13 cellular contexts compared by ENCODE assay signal in the genomic region with DNA sequence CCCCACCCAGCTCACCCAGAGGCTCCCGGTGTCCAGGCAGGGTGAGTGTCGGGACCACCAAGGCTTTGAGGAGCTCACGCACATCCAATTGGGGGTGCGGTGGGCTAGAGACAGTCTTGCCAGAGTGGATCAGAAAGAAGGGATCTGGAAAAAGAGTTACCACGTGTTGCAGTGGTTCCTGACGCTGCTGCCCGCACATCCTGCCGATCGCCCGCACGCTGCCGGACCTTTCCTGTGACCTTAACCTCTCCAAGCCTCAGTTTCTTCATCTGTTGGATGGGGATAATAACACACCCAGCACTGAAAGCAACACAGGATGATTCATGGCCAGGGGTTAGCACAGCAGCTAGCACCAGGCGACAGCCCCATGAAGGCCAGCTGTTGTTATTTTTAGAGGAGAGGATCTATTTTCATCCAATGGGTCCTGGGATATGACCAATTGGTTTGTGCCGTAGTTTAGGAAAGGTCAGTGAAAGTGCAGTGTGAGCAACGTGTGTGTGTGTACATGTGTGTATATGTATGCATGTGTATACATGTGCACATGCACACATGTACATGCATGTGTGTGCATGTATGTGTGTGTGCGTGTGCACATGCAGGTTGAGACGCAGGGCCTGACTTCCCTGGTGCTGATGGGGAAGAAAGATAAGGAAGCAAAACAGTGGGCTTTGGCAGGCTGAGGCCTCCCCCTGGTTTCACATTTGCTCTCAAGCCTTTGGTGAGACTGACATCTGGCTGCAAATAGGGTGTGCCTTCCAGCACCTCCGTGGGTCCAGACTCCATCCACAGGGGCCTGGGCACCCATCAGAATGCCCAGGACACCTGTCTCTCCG. TPM values are rescaled to one million over a fixed set of nuclear protein-coding genes. Genes with fewer than 3 reads are reported as not detected.
DNase-seq lines count a peak whose midpoint lies in the region; ATAC-seq, FAIRE-seq and TF ChIP-seq lines count a peak whose summit lies in the region.
"Had no signal": no experiment of that assay in that cellular context is flagged by ENCODE, and none has a peak within 500 bp of the region (broad histone marks: within the 10 kb centered on the region; RNA-seq: fewer than 3 reads in every experiment).

No MANE protein-coding gene starts in this region.

- H3K27ac ChIP-seq in SJCRH30 (no peak overlapping the region), kidney (ENCODE audit: low read depth in 2 of 2, low read length in 2 of 2) (no peak overlapping the region), upper lobe of right lung (no peak overlapping the region), small intestine (ENCODE audit: low read depth in 1 of 2, low read length in 1 of 2) (no peak overlapping the region), esophagus muscularis mucosa (replicated peaks in 1 of 4) (no peak overlapping the region)

- CTCF ChIA-PET in activated naive CD4-positive, alpha-beta T cell treated with anti-CD3 and anti-CD28 coated beads, Interleukin-2, amount 10 ng/mL, durations not matched to agents 7 days and 5 days (lab: Charles Lee): interaction anchor here (0.9 kb wide), 1 partner anchor 10 kb away, joined by 3 read pairs; no protein-coding TSS in a partner anchor

- no peaks in the 10 kb centered on the region for H3K9me3 Mint-ChIP-seq in activated naive CD4-positive, alpha-beta T cell treated with anti-CD3 and anti-CD28 coated beads, Interleukin-2, amount 10 ng/mL, durations not matched to agents 7 days and 5 days
- no peaks in the 10 kb centered on the region for H3K9me3 Mint-ChIP-seq in activated naive CD4-positive, alpha-beta T cell treated with anti-CD3 and anti-CD28 coated beads, Interleukin-2, amount 50 U/mL, for 72 hours

- TF ChIP-seq CTCF in kidney (IDR thresholded peaks at IDR 0.05; ENCODE audit: borderline replicate concordance, extremely low read depth, insufficient read depth) (no peak), upper lobe of right lung (IDR thresholded peaks at IDR 0.05) (no peak), esophagus muscularis mucosa (IDR thresholded peaks at IDR 0.05) (no peak)

- no peak overlapping the region for H3K4me3 Mint-ChIP-seq in activated naive CD4-positive, alpha-beta T cell treated with anti-CD3 and anti-CD28 coated beads, Interleukin-2, amount 10 ng/mL, durations not matched to agents 7 days and 5 days

- H3K4me3 ChIP-seq in SJCRH30: no peak overlapping the region
- no peak overlapping the region for H3K4me3 ChIP-seq in kidney (ENCODE audit: low read length in 2 of 2)
- peak overlapping the region; percentile 37 for H3K4me3 ChIP-seq in upper lobe of right lung
- no peak overlapping the region for H3K4me3 ChIP-seq in small intestine (ENCODE audit: low read depth in 1 of 2, low read length in 2 of 2)
- H3K4me3 ChIP-seq in esophagus muscularis mucosa: no peak overlapping the region

- H3K4me1 Mint-ChIP-seq in activated naive CD4-positive, alpha-beta T cell treated with anti-CD3 and anti-CD28 coated beads, Interleukin-2, amount 10 ng/mL, durations not matched to agents 7 days and 5 days: peaks cover 48% of the 10 kb centered on the region

- H3K36me3 Mint-ChIP-seq in activated naive CD4-positive, alpha-beta T cell treated with anti-CD3 and anti-CD28 coated beads, Interleukin-2, amount 10 ng/mL, durations not matched to agents 7 days and 5 days: no peaks in the 10 kb centered on the region
- no peaks in the 10 kb centered on the region for H3K36me3 Mint-ChIP-seq in activated naive CD4-positive, alpha-beta T cell treated with anti-CD3 and anti-CD28 coated beads, Interleukin-2, amount 50 U/mL, for 72 hours

- peak; percentile 39 for DNase-seq in activated naive CD4-positive, alpha-beta T cell treated with anti-CD3 and anti-CD28 coated beads, Interleukin-2, amount 10 ng/mL, durations not matched to agents 7 days and 5 days
- DNase-seq in activated naive CD4-positive, alpha-beta T cell treated with anti-CD3 and anti-CD28 coated beads, Interleukin-2, amount 50 U/mL, for 72 hours (ENCODE audit: low spot score in 2 of 2): no peak
- DNase-seq in SJCRH30 (peak; percentile 25 to 49), kidney (peak; percentile 32), upper lobe of right lung (no peak), small intestine (no peak), esophagus muscularis mucosa (ENCODE audit: extremely low spot score) (no peak)
- no peak for DNase-seq in activated CD8-positive, alpha-beta memory T cell treated with anti-CD3 and anti-CD28 coated beads for 24 hours
- DNase-seq: BE2C, NCI-H510A treated with DMSO at 0.1 percent for 48 hours, stomach had no signal

- no peaks in the 10 kb centered on the region for H3K9me3 ChIP-seq in SJCRH30 (replicated peaks)
- no peaks in the 10 kb centered on the region for H3K9me3 ChIP-seq in kidney (ENCODE audit: control insufficient read depth in 1 of 2, low read length in 2 of 2)
- no peaks in the 10 kb centered on the region for H3K9me3 ChIP-seq in upper lobe of right lung
- H3K9me3 ChIP-seq in small intestine (ENCODE audit: control insufficient read depth, low read depth): no peaks in the 10 kb centered on the region
- H3K9me3 ChIP-seq in esophagus muscularis mucosa: no peaks in the 10 kb centered on the region
- H3K9me3 ChIP-seq: BE2C, stomach had no signal

- H3K27ac Mint-ChIP-seq in activated naive CD4-positive, alpha-beta T cell treated with anti-CD3 and anti-CD28 coated beads, Interleukin-2, amount 10 ng/mL, durations not matched to agents 7 days and 5 days: no peak overlapping the region
- peak overlapping the region in 1 of 2 donors; percentile 36 for H3K27ac Mint-ChIP-seq in activated naive CD4-positive, alpha-beta T cell treated with anti-CD3 and anti-CD28 coated beads, Interleukin-2, amount 50 U/mL, for 72 hours

- no peak for FAIRE-seq in kidney (lab: Jason Lieb, UNC)
- no peak for FAIRE-seq in small intestine (lab: Jason Lieb, UNC)

- H3K36me3 ChIP-seq in SJCRH30 (no peaks in the 10 kb centered on the region), kidney (ENCODE audit: control insufficient read depth in 1 of 2, insufficient read depth in 2 of 2, low read length in 2 of 2) (no peaks in the 10 kb centered on the region), upper lobe of right lung (no peaks in the 10 kb centered on the region), small intestine (ENCODE audit: control insufficient read depth in 2 of 2, insufficient read depth in 2 of 2, low read length in 2 of 2) (no peaks in the 10 kb centered on the region), esophagus muscularis mucosa (no peaks in the 10 kb centered on the region)
- H3K36me3 ChIP-seq: BE2C, stomach had no signal

- no peak for ATAC-seq in activated naive CD4-positive, alpha-beta T cell treated with anti-CD3 and anti-CD28 coated beads, Interleukin-2, amount 50 U/mL, for 72 hours
- ATAC-seq in upper lobe of right lung: no peak

- intact Hi-C loops in kidney (cut with DNase I): no loop called here
- intact Hi-C loops in upper lobe of right lung (cut with DNase I): no loop called here
- intact Hi-C loops in esophagus muscularis mucosa (cut with DNase I): no loop called here

- H3K27me3 ChIP-seq in SJCRH30: no peaks in the 10 kb centered on the region
- H3K27me3 ChIP-seq in upper lobe of right lung: no peaks in the 10 kb centered on the region
- H3K27me3 ChIP-seq in small intestine (ENCODE audit: control insufficient read depth in 2 of 2, insufficient read depth in 2 of 2, low read length in 2 of 2): no peaks in the 10 kb centered on the region
- H3K27me3 ChIP-seq in esophagus muscularis mucosa: peaks cover 0 to 21% (median 2%) of the 10 kb centered on the region in 4 donors
- H3K27me3 ChIP-seq: BE2C had no signal

- WGBS in small intestine, 3 donors: 68 to 82% (median 81%) methylated on average over 18 to 19 of the region's 19 CpGs
- 62% methylated on average over 18 of the region's 19 CpGs for WGBS in esophagus muscularis mucosa

- no peak for TF ChIP-seq POLR2A in esophagus muscularis mucosa (IDR thresholded peaks at IDR 0.05; ENCODE audit: low read depth)

- H3K9ac ChIP-seq in kidney (ENCODE audit: low read length in 2 of 2): no peak overlapping the region

- peaks cover 3% of the 10 kb centered on the region; the same call in 1 of the 2 replicates for H3K4me1 ChIP-seq in SJCRH30
- H3K4me1 ChIP-seq in kidney (ENCODE audit: control insufficient read depth in 1 of 2, insufficient read depth in 1 of 2, low read depth in 1 of 2, low read length in 2 of 2): no peaks in the 10 kb centered on the region
- no peaks in the 10 kb centered on the region for H3K4me1 ChIP-seq in upper lobe of right lung
- H3K4me1 ChIP-seq in small intestine (ENCODE audit: control insufficient read depth in 2 of 2, insufficient read depth in 1 of 2, low read depth in 1 of 2, low read length in 1 of 2): no peaks in the 10 kb centered on the region
- peaks cover 0 to 6% (median 0%) of the 10 kb centered on the region in 4 donors for H3K4me1 ChIP-seq in esophagus muscularis mucosa
- H3K4me1 ChIP-seq: BE2C had no signal

- peaks cover 10% of the 10 kb centered on the region for H3K27me3 Mint-ChIP-seq in activated naive CD4-positive, alpha-beta T cell treated with anti-CD3 and anti-CD28 coated beads, Interleukin-2, amount 10 ng/mL, durations not matched to agents 7 days and 5 days

- no peak for TF ChIP-seq EP300 in esophagus muscularis mucosa (IDR thresholded peaks at IDR 0.05)

RNA-seq across cellular contexts. Expression of a gene that starts 2.6 kb away (rescaled TPM):
- 10 to 100 TPM in 1 of 2 donors, 1 to 10 TPM in 1; 7.3 to 19.1 TPM for total RNA-seq in activated naive CD4-positive, alpha-beta T cell treated with anti-CD3 and anti-CD28 coated beads, Interleukin-2, amount 50 U/mL, for 72 hours
- total RNA-seq in SJCRH30 (2014; rRNA removed; shearing (Covaris generic)): not detected in 2 replicates
- total RNA-seq in kidney (11.9 TPM), upper lobe of right lung (184 TPM), esophagus muscularis mucosa (10 to 100 TPM in 1 of 4 donors, 1 to 10 TPM in 2, under 1 TPM in 1; 0.71 to 11.3 (median 3.4) TPM)
- polyA plus RNA-seq in kidney (ENCODE audit: insufficient read depth, low read depth, low replicate concordance) (0.37 TPM), small intestine (1 to 10 TPM in 1 of 3 donors, under 1 TPM in 2; 0.22 to 2.0 (median 0.27) TPM)
- polyA plus RNA-seq: neural cell had no signal

RNA-seq across cellular contexts. Expression of a gene that starts 35.6 kb away (rescaled TPM):
- not detected for total RNA-seq in activated naive CD4-positive, alpha-beta T cell treated with anti-CD3 and anti-CD28 coated beads, Interleukin-2, amount 50 U/mL, for 72 hours
- total RNA-seq in SJCRH30 (2014; rRNA removed; shearing (Covaris generic)): not detected in 2 replicates
- total RNA-seq in kidney (0.13 TPM), upper lobe of right lung (0.20 TPM), esophagus muscularis mucosa (under 1 TPM in 1 of 4 donors, not detected in 3; 0.50 TPM)
- polyA plus RNA-seq in kidney (ENCODE audit: insufficient read depth, low read depth, low replicate concordance) (not detected), small intestine (under 1 TPM in 1 of 3 donors, not detected in 2; 0.06 TPM)
- total RNA-seq: epithelial cell of proximal tubule had no signal
- polyA plus RNA-seq: neural cell, stomach had no signal

Comparison
In these comparisons a context has a peak if more than half of its experiments do, and no peak if none do; other contexts are left out.
1. DNase-seq: peak in activated naive CD4-positive, alpha-beta T cell treated with anti-CD3 and anti-CD28 coated beads, Interleukin-2, amount 10 ng/mL, durations not matched to agents 7 days and 5 days (single experiment), SJCRH30 (2 of 2) and kidney (single experiment); none in activated naive CD4-positive, alpha-beta T cell treated with anti-CD3 and anti-CD28 coated beads, Interleukin-2, amount 50 U/mL, for 72 hours (0 of 2), upper lobe of right lung (single experiment), small intestine (single experiment), activated CD8-positive, alpha-beta memory T cell treated with anti-CD3 and anti-CD28 coated beads for 24 hours (single experiment) and esophagus muscularis mucosa (single experiment).